Comparison of ENCODE assay signal across 8 cellular contexts in genomic region chr16:82368041-82368440, GRCh38.
DNase-seq lines count a peak whose midpoint lies in the region; ATAC-seq and TF ChIP-seq lines count a peak whose summit lies in the region.

No MANE protein-coding gene starts in this region.

- no peaks in the 10 kb centered on the region for H3K9me3 Mint-ChIP-seq in activated T-helper 1 cell treated with anti-CD3 and anti-CD28 coated beads, Interleukin-12 subunit alpha, Interleukin-12 subunit beta, Interleukin-2, Interleukin-4 antibody, amounts not matched to agents 30 ng/mL and 10 ng/mL and 1 ng/mL, durations not matched to agents 14 hours and 24 hours and 36 hours

- H3K27me3 ChIP-seq in OCI-LY3 (ENCODE audit: low read depth, low read length) = peaks cover 4% of the 10 kb centered on the region; the same call in 1 of the 2 replicates

- H3K4me3 ChIP-seq in OCI-LY3 (ENCODE audit: low read length) (no peak overlapping the region), fibroblast of the aortic adventitia (ENCODE audit: low read depth, low read length) (no peak overlapping the region)

- DNase-seq in DMS 273 (lab: John Stamatoyannopoulos, UW; ENCODE audit: unreplicated experiment) (peak; percentile 67), DMS 273 treated with DMSO at 0.1 percent for 48 hours (lab: John Stamatoyannopoulos, UW) (no peak), fibroblast of the aortic adventitia (ENCODE audit: low read depth) (peak; percentile 2), posterior cingulate gyrus (peak in 7 of 10 donors; percentile 31 to 93 (median 52)), NCI-H2107 treated with DMSO at 0.1 percent for 48 hours (lab: John Stamatoyannopoulos, UW; ENCODE audit: unreplicated experiment) (no peak)
- DNase-seq in activated T-helper 1 cell treated with anti-CD3 and anti-CD28 coated beads, Interleukin-12 subunit alpha, Interleukin-12 subunit beta, Interleukin-2, Interleukin-4 antibody, amounts not matched to agents 30 ng/mL and 10 ng/mL and 1 ng/mL, durations not matched to agents 14 hours and 24 hours and 36 hours (ENCODE audit: low spot score) = no peak

- no peaks in the 10 kb centered on the region for H3K36me3 Mint-ChIP-seq in activated T-helper 1 cell treated with anti-CD3 and anti-CD28 coated beads, Interleukin-12 subunit alpha, Interleukin-12 subunit beta, Interleukin-2, Interleukin-4 antibody, amounts not matched to agents 30 ng/mL and 10 ng/mL and 1 ng/mL, durations not matched to agents 14 hours and 24 hours and 36 hours (ENCODE audit: low read depth)

- no peak overlapping the region for H3K4me3 Mint-ChIP-seq in activated T-helper 1 cell treated with anti-CD3 and anti-CD28 coated beads, Interleukin-12 subunit alpha, Interleukin-12 subunit beta, Interleukin-2, Interleukin-4 antibody, amounts not matched to agents 30 ng/mL and 10 ng/mL and 1 ng/mL, durations not matched to agents 14 hours and 24 hours and 36 hours

- H3K27ac Mint-ChIP-seq in activated T-helper 1 cell treated with anti-CD3 and anti-CD28 coated beads, Interleukin-12 subunit alpha, Interleukin-12 subunit beta, Interleukin-2, Interleukin-4 antibody, amounts not matched to agents 30 ng/mL and 10 ng/mL and 1 ng/mL, durations not matched to agents 14 hours and 24 hours and 36 hours = no peak overlapping the region

- H3K9me3 ChIP-seq in OCI-LY3 (ENCODE audit: insufficient read depth, low read length) = no peaks in the 10 kb centered on the region

- no peaks in the 10 kb centered on the region for H3K79me2 ChIP-seq in OCI-LY3 (ENCODE audit: low read length)

- no peaks in the 10 kb centered on the region for H3K4me1 Mint-ChIP-seq in activated T-helper 1 cell treated with anti-CD3 and anti-CD28 coated beads, Interleukin-12 subunit alpha, Interleukin-12 subunit beta, Interleukin-2, Interleukin-4 antibody, amounts not matched to agents 30 ng/mL and 10 ng/mL and 1 ng/mL, durations not matched to agents 14 hours and 24 hours and 36 hours (ENCODE audit: low read depth)

- intact Hi-C loops in posterior cingulate gyrus (cut with DNase I) = loop anchor here (2.0 to 10.0 kb wide), 2 partner anchors 87 to 213 kb away; no protein-coding TSS in a partner anchor
- intact Hi-C loops in activated T-helper 1 cell treated with anti-CD3 and anti-CD28 coated beads, Interleukin-12 subunit alpha, Interleukin-12 subunit beta, Interleukin-2, Interleukin-4 antibody, amounts not matched to agents 30 ng/mL and 10 ng/mL and 1 ng/mL, durations not matched to agents 14 hours and 24 hours and 36 hours (cut with micrococcal nuclease) = no loop called here

- peaks cover 2% of the 10 kb centered on the region for H3K27me3 Mint-ChIP-seq in activated T-helper 1 cell treated with anti-CD3 and anti-CD28 coated beads, Interleukin-12 subunit alpha, Interleukin-12 subunit beta, Interleukin-2, Interleukin-4 antibody, amounts not matched to agents 30 ng/mL and 10 ng/mL and 1 ng/mL, durations not matched to agents 14 hours and 24 hours and 36 hours (ENCODE audit: insufficient read depth)

- H4K20me1 ChIP-seq in OCI-LY3 (ENCODE audit: insufficient read depth, low read length) = no peaks in the 10 kb centered on the region

- TF ChIP-seq POLR2A in GM18505 (IDR thresholded peaks at IDR 0.05; ENCODE audit: borderline replicate concordance, extremely low read depth, insufficient read depth, insufficient read length) = no peak

- no peaks in the 10 kb centered on the region for H3K36me3 ChIP-seq in OCI-LY3 (replicated peaks; ENCODE audit: low read depth, low read length)

- no peak overlapping the region for H3K27ac ChIP-seq in OCI-LY3 (ENCODE audit: low read length)

- no peak overlapping the region for H3K4me2 ChIP-seq in OCI-LY3 (ENCODE audit: low read length)

- no peaks in the 10 kb centered on the region for H3K4me1 ChIP-seq in OCI-LY3 (ENCODE audit: low read length)

- ATAC-seq in GM18505 (IDR thresholded peaks at IDR 0.05; ENCODE audit: unreplicated experiment) = no peak

- TF ChIP-seq CTCF in OCI-LY3 (IDR thresholded peaks at IDR 0.05; ENCODE audit: low read depth, low read length) = 0 out of 2 replicates have a peak, but pooled peaks have one; percentile 19
- TF ChIP-seq CTCF in fibroblast of the aortic adventitia (IDR thresholded peaks at IDR 0.05; ENCODE audit: insufficient read depth, low read length) = peak; percentile 16

- H3K9ac ChIP-seq in OCI-LY3 (ENCODE audit: low read length) = no peak overlapping the region

- no peak overlapping the region for H2AFZ ChIP-seq in OCI-LY3 (ENCODE audit: low read depth, low read length)

Comparison
In these comparisons a context has a peak if more than half of its experiments do, and no peak if none do; other contexts are left out.
1. DNase-seq: peak in DMS 273 (single experiment), fibroblast of the aortic adventitia (single experiment) and posterior cingulate gyrus (7 of 10); none in DMS 273 treated with DMSO at 0.1 percent for 48 hours (single experiment), NCI-H2107 treated with DMSO at 0.1 percent for 48 hours (single experiment) and activated T-helper 1 cell treated with anti-CD3 and anti-CD28 coated beads, Interleukin-12 subunit alpha, Interleukin-12 subunit beta, Interleukin-2, Interleukin-4 antibody, amounts not matched to agents 30 ng/mL and 10 ng/mL and 1 ng/mL, durations not matched to agents 14 hours and 24 hours and 36 hours (single experiment).